Comparison of ENCODE assay signal across 17 cellular contexts in genomic region chr7:101555269-101555920, GRCh38.
DNase-seq lines count a peak whose midpoint lies in the region; ATAC-seq and TF ChIP-seq lines count a peak whose summit lies in the region.
"Had no signal": no experiment of that assay in that cellular context is flagged by ENCODE, and none has a peak within 500 bp of the region (broad histone marks: within the 10 kb centered on the region; RNA-seq: fewer than 3 reads in every experiment).

No MANE protein-coding gene starts in this region.

- H3K4me2 ChIP-seq in osteoblast (ENCODE audit: insufficient read depth, low read length), result no peak overlapping the region
- H3K4me2 ChIP-seq: BLaER1 had no signal

- no peak for ATAC-seq in activated CD8-positive, alpha-beta memory T cell treated with anti-CD3 and anti-CD28 coated beads, Interleukin-2, amount 10 ng/mL, durations not matched to agents 7 days and 5 days
- ATAC-seq in right cardiac atrium, result no peak

- H3K36me3 ChIP-seq in osteoblast (ENCODE audit: insufficient read depth, low read length) (no peaks in the 10 kb centered on the region), vagina (no peaks in the 10 kb centered on the region)
- H3K36me3 ChIP-seq: BLaER1 had no signal

- H3K4me1 ChIP-seq in osteoblast (ENCODE audit: insufficient read depth, low read length) (no peaks in the 10 kb centered on the region), vagina (no peaks in the 10 kb centered on the region), right cardiac atrium (ENCODE audit: control insufficient read depth, insufficient read depth, low read length) (no peaks in the 10 kb centered on the region)

- 88% methylated on average over 12 of the region's 12 CpGs for WGBS in right cardiac atrium

- DNase-seq in activated CD8-positive, alpha-beta memory T cell treated with anti-CD3 and anti-CD28 coated beads, Interleukin-2, amount 50 U/mL, for 48 hours, result peak; percentile 22
- DNase-seq in activated CD8-positive, alpha-beta memory T cell treated with anti-CD3 and anti-CD28 coated beads, Interleukin-2, amount 10 ng/mL, durations not matched to agents 7 days and 5 days, result no peak
- DNase-seq in chondrocyte (ENCODE audit: low spot score) (peak; percentile 52), osteoblast (ENCODE audit: insufficient read length, low spot score, missing footprints) (peak; percentile 58), vagina (ENCODE audit: extremely low spot score in 2 of 2) (peak; percentile 54 to 93), SKM-1 treated with dmso at 0.1 percent for 144 hours (lab: John Stamatoyannopoulos, UW; ENCODE audit: unreplicated experiment) (no peak), NOMO-1 treated with DMSO at 0.1 percent for 48 hours (lab: John Stamatoyannopoulos, UW; ENCODE audit: unreplicated experiment) (no peak), right cardiac atrium (no peak)
- DNase-seq: GF-D8; Kasumi-1; NCI-H1436 treated with DMSO at 0.1 percent for 48 hours; NCI-H2227 treated with DMSO at 0.1 percent for 48 hours; NCI-H526 treated with DMSO at 0.1 percent for 48 hours; NK-92 treated with Interleukin-12 subunit alpha and Interleukin-12 subunit beta, amount 100 ng/mL, for 24 hours had no signal

- H3K79me2 ChIP-seq in osteoblast (ENCODE audit: insufficient read depth, low read length), result no peaks in the 10 kb centered on the region

- TF ChIP-seq POLR2A in vagina (IDR thresholded peaks at IDR 0.05), result no peak

- H4K20me1 ChIP-seq in osteoblast (ENCODE audit: insufficient read depth, low read length), result no peaks in the 10 kb centered on the region
- H4K20me1 ChIP-seq: BLaER1 had no signal

- CTCF ChIA-PET in activated CD8-positive, alpha-beta memory T cell treated with anti-CD3 and anti-CD28 coated beads, Interleukin-2, amount 10 ng/mL, durations not matched to agents 7 days and 5 days (lab: Charles Lee), result no interaction called here

- H3K36me3 Mint-ChIP-seq in activated CD8-positive, alpha-beta memory T cell treated with anti-CD3 and anti-CD28 coated beads, Interleukin-2, amount 10 ng/mL, durations not matched to agents 7 days and 5 days, result no peaks in the 10 kb centered on the region
- H3K36me3 Mint-ChIP-seq in chondrocyte (ENCODE audit: low read depth), result peaks cover 19% of the 10 kb centered on the region
- H3K36me3 Mint-ChIP-seq: CD8-positive, alpha-beta memory T cell had no signal

- H2AFZ ChIP-seq in osteoblast (ENCODE audit: low read length), result no peak overlapping the region

- no peaks in the 10 kb centered on the region for H3K9me3 ChIP-seq in osteoblast (ENCODE audit: low read depth, low read length)
- no peaks in the 10 kb centered on the region for H3K9me3 ChIP-seq in vagina
- no peaks in the 10 kb centered on the region for H3K9me3 ChIP-seq in right cardiac atrium (ENCODE audit: control insufficient read depth, low read length)

- intact Hi-C loops in vagina (cut with DNase I) (no loop called here), right cardiac atrium (cut with DNase I) (no loop called here)

- H3K27ac Mint-ChIP-seq in activated CD8-positive, alpha-beta memory T cell treated with anti-CD3 and anti-CD28 coated beads, Interleukin-2, amount 10 ng/mL, durations not matched to agents 7 days and 5 days, result no peak overlapping the region
- H3K27ac Mint-ChIP-seq in chondrocyte (ENCODE audit: unreplicated experiment), result no peak overlapping the region

- H3K27me3 Mint-ChIP-seq in activated CD8-positive, alpha-beta memory T cell treated with anti-CD3 and anti-CD28 coated beads, Interleukin-2, amount 10 ng/mL, durations not matched to agents 7 days and 5 days, result no peaks in the 10 kb centered on the region
- no peaks in the 10 kb centered on the region for H3K27me3 Mint-ChIP-seq in chondrocyte (ENCODE audit: low read depth)

- H3K9me3 Mint-ChIP-seq in activated CD8-positive, alpha-beta memory T cell treated with anti-CD3 and anti-CD28 coated beads, Interleukin-2, amount 10 ng/mL, durations not matched to agents 7 days and 5 days (ENCODE audit: low read depth), result no peaks in the 10 kb centered on the region
- no peaks in the 10 kb centered on the region for H3K9me3 Mint-ChIP-seq in chondrocyte (ENCODE audit: low read depth)
- H3K9me3 Mint-ChIP-seq: CD8-positive, alpha-beta memory T cell had no signal

- H3K27ac ChIP-seq in osteoblast (ENCODE audit: low read depth, low read length), result no peak overlapping the region
- H3K27ac ChIP-seq in vagina, result no peak overlapping the region
- H3K27ac ChIP-seq in right cardiac atrium (ENCODE audit: low read length), result no peak overlapping the region
- H3K27ac ChIP-seq: 22Rv1, BLaER1 had no signal

- no peak overlapping the region for H3K4me3 Mint-ChIP-seq in activated CD8-positive, alpha-beta memory T cell treated with anti-CD3 and anti-CD28 coated beads, Interleukin-2, amount 10 ng/mL, durations not matched to agents 7 days and 5 days
- H3K4me3 Mint-ChIP-seq in chondrocyte (ENCODE audit: unreplicated experiment), result no peak overlapping the region
- H3K4me3 Mint-ChIP-seq: CD8-positive, alpha-beta memory T cell had no signal

- peaks cover 15% of the 10 kb centered on the region for H3K27me3 ChIP-seq in osteoblast (ENCODE audit: insufficient read depth, low read length)
- H3K27me3 ChIP-seq in vagina, result no peaks in the 10 kb centered on the region
- no peaks in the 10 kb centered on the region for H3K27me3 ChIP-seq in right cardiac atrium (ENCODE audit: control insufficient read depth, insufficient read depth)
- H3K27me3 ChIP-seq: BLaER1 had no signal

- H3K4me3 ChIP-seq in osteoblast (ENCODE audit: insufficient read depth, low read length) (no peak overlapping the region), vagina (no peak overlapping the region), right cardiac atrium (ENCODE audit: low read length) (no peak overlapping the region)
- H3K4me3 ChIP-seq: BLaER1 had no signal

- H3K4me1 Mint-ChIP-seq in activated CD8-positive, alpha-beta memory T cell treated with anti-CD3 and anti-CD28 coated beads, Interleukin-2, amount 10 ng/mL, durations not matched to agents 7 days and 5 days, result no peaks in the 10 kb centered on the region
- no peaks in the 10 kb centered on the region for H3K4me1 Mint-ChIP-seq in chondrocyte (ENCODE audit: low read depth)
- H3K4me1 Mint-ChIP-seq: CD8-positive, alpha-beta memory T cell had no signal

- TF ChIP-seq CTCF in chondrocyte (IDR thresholded peaks at IDR 0.05), result no peak
- no peak for TF ChIP-seq CTCF in osteoblast (IDR thresholded peaks at IDR 0.05; ENCODE audit: extremely low read depth, low read depth, low read length)
- no peak for TF ChIP-seq CTCF in vagina (IDR thresholded peaks at IDR 0.05)

Comparison
In these comparisons a context has a peak if more than half of its experiments do, and no peak if none do; other contexts are left out.
1. DNase-seq: peak in activated CD8-positive, alpha-beta memory T cell treated with anti-CD3 and anti-CD28 coated beads, Interleukin-2, amount 50 U/mL, for 48 hours (single experiment), chondrocyte (single experiment), osteoblast (single experiment) and vagina (2 of 2); none in activated CD8-positive, alpha-beta memory T cell treated with anti-CD3 and anti-CD28 coated beads, Interleukin-2, amount 10 ng/mL, durations not matched to agents 7 days and 5 days (single experiment), SKM-1 treated with dmso at 0.1 percent for 144 hours (single experiment), NOMO-1 treated with DMSO at 0.1 percent for 48 hours (single experiment) and right cardiac atrium (0 of 3).